8 cellular contexts compared by ENCODE assay signal in the genomic region with DNA sequence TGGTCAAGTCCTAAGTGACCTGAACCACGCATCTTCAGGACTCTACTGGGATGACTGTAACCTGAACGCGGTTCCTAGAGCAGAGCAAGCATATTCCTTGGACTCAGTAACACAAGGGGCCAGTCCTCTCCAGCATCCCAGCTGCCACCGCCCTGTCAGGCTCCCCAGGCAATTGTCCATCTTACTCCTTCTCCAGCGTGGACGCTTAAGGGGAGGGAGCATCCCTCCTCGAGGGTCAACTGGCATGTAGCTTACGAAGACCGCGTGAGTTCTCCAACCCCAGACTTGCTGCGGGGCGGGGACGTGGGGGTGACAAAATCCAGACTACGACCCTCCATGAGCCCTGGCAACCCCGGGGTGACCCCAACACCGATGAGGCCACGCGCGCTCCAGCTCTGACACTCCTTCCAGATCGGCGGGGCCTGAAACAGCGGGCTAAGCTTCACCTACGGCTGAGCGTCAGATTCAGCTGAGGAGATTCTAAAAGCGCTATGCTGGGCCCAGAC. TPM values are rescaled to one million over a fixed set of nuclear protein-coding genes. Genes with fewer than 3 reads are reported as not detected.
DNase-seq lines count a peak whose midpoint lies in the region; ATAC-seq and TF ChIP-seq lines count a peak whose summit lies in the region.

No MANE protein-coding gene starts in this region.

- peaks cover 20% of the 10 kb centered on the region for H3K4me1 Mint-ChIP-seq in stimulated activated effector memory CD8-positive, alpha-beta T cell treated with anti-CD3 and anti-CD28 coated beads, Interleukin-12 subunit alpha, Interleukin-12 subunit beta, amount 100 ng/mL, for 72 hours

- H3K36me3 ChIP-seq in DND-41 (ENCODE audit: insufficient read depth, low read length): peaks cover 22% of the 10 kb centered on the region

- no peaks in the 10 kb centered on the region for H3K9me3 ChIP-seq in DND-41 (ENCODE audit: insufficient read depth, low read length, severe bottlenecking)

- peak overlapping the region; percentile 88 for H3K27ac ChIP-seq in DND-41 (ENCODE audit: low read length)

- no peak for ATAC-seq in DND-41 (ENCODE audit: insufficient read depth, low read depth)
- peak; percentile 4 for ATAC-seq in GM21737 (IDR thresholded peaks at IDR 0.05; ENCODE audit: unreplicated experiment)
- peak; percentile 0 for ATAC-seq in stimulated activated effector memory CD8-positive, alpha-beta T cell treated with anti-CD3 and anti-CD28 coated beads, Interleukin-12 subunit alpha, Interleukin-12 subunit beta, amount 100 ng/mL, for 72 hours

- H3K36me3 Mint-ChIP-seq in stimulated activated effector memory CD8-positive, alpha-beta T cell treated with anti-CD3 and anti-CD28 coated beads, Interleukin-12 subunit alpha, Interleukin-12 subunit beta, amount 100 ng/mL, for 72 hours: peaks cover 39% of the 10 kb centered on the region

- H3K79me2 ChIP-seq in DND-41 (ENCODE audit: insufficient read depth, low read length): peaks cover 50% of the 10 kb centered on the region

- H3K4me2 ChIP-seq in DND-41 (ENCODE audit: insufficient read depth, low read length): peak overlapping the region; percentile 83

- TF ChIP-seq CTCF in DND-41 (IDR thresholded peaks at IDR 0.05; ENCODE audit: borderline replicate concordance, extremely low read depth, low read length, poor library complexity, severe bottlenecking) (no peak), astrocyte of the cerebellum (IDR thresholded peaks at IDR 0.05; ENCODE audit: low read depth, low read length, missing control alignments) (no peak)

- peak overlapping the region; percentile 94 for H3K4me3 Mint-ChIP-seq in stimulated activated effector memory CD8-positive, alpha-beta T cell treated with anti-CD3 and anti-CD28 coated beads, Interleukin-12 subunit alpha, Interleukin-12 subunit beta, amount 100 ng/mL, for 72 hours

- peaks cover 53% of the 10 kb centered on the region for H3K4me1 ChIP-seq in DND-41 (ENCODE audit: insufficient read depth, low read length)

- H3K27ac Mint-ChIP-seq in stimulated activated effector memory CD8-positive, alpha-beta T cell treated with anti-CD3 and anti-CD28 coated beads, Interleukin-12 subunit alpha, Interleukin-12 subunit beta, amount 100 ng/mL, for 72 hours: peak overlapping the region; percentile 96

- DNase-seq in DND-41: no peak
- peak; percentile 4 for DNase-seq in NCI-H2196 treated with DMSO at 0.1 percent for 48 hours (lab: John Stamatoyannopoulos, UW; ENCODE audit: unreplicated experiment)
- DNase-seq in astrocyte of the cerebellum (ENCODE audit: low read depth): no peak
- peak; percentile 15 for DNase-seq in iPS-NIHi11 (ENCODE audit: low spot score)
- DNase-seq in stimulated activated effector memory CD8-positive, alpha-beta T cell treated with anti-CD3 and anti-CD28 coated beads, Interleukin-12 subunit alpha, Interleukin-12 subunit beta, amount 100 ng/mL, for 72 hours (ENCODE audit: low spot score in 2 of 2): peak in 1 of 2 donors; percentile 69
- DNase-seq in occipital lobe (lab: John Stamatoyannopoulos, UW): no peak
- DNase-seq in NCI-H446 (lab: John Stamatoyannopoulos, UW): no peak

- no peaks in the 10 kb centered on the region for H3K9me3 Mint-ChIP-seq in stimulated activated effector memory CD8-positive, alpha-beta T cell treated with anti-CD3 and anti-CD28 coated beads, Interleukin-12 subunit alpha, Interleukin-12 subunit beta, amount 100 ng/mL, for 72 hours

- H3K4me3 ChIP-seq in DND-41 (ENCODE audit: low read depth in 1 of 2, low read length in 2 of 2) (peak overlapping the region; percentile 50 to 71), astrocyte of the cerebellum (ENCODE audit: low read depth, low read length) (peak overlapping the region; percentile 87)

- H3K9ac ChIP-seq in DND-41 (ENCODE audit: low read depth, low read length): peak overlapping the region; percentile 90

- peak overlapping the region; percentile 88 for H2AFZ ChIP-seq in DND-41 (ENCODE audit: low read depth, low read length)

- H3K27me3 ChIP-seq in DND-41 (ENCODE audit: insufficient read depth, low read length, poor library complexity): no peaks in the 10 kb centered on the region

- in situ Hi-C loops in astrocyte of the cerebellum (cut with HindIII; ENCODE audit: low sequenced_read_pairs): no loop called here

- peaks cover 3% of the 10 kb centered on the region; the same call in 1 of the 2 replicates for H4K20me1 ChIP-seq in DND-41 (ENCODE audit: insufficient read depth, low read length)

RNA-seq across cellular contexts. Expression of a gene that starts 0.9 kb away (rescaled TPM):
- 27.9 TPM for total RNA-seq in occipital lobe

Comparison
In these comparisons a context has a peak if more than half of its experiments do, and no peak if none do; other contexts are left out.
1. DNase-seq: peak in NCI-H2196 treated with DMSO at 0.1 percent for 48 hours (single experiment) and iPS-NIHi11 (single experiment); none in DND-41 (single experiment), astrocyte of the cerebellum (single experiment), occipital lobe (single experiment) and NCI-H446 (0 of 2).